1 cellular context compared by ENCODE assay signal in genomic region chr14:75985618-75986438, GRCh38.
TF ChIP-seq lines count a peak whose summit lies in the region.

IFT43 (plus strand) TSS chr14:75985763; CDS start chr14:75985787, 24 bp downstream.

TF ChIP-seq in GM12878, 131 proteins besides CTCF, POLR2A, EP300 and RAD21 (continued from another document and continues in another):
- TF ChIP-seq ZBTB11 (CRISPR knock-in tag; IDR thresholded peaks at IDR 0.05) (no peak), EZH2 (IDR thresholded peaks at IDR 0.05; ENCODE audit: borderline replicate concordance, control insufficient read depth, low read depth, low read length) (no peak), JUNB (IDR thresholded peaks at IDR 0.05) (no peak), RAD51 (IDR thresholded peaks at IDR 0.05) (no peak), E2F8 (IDR thresholded peaks at IDR 0.05; ENCODE audit: low read depth, partially characterized antibody) (no peak), SP1 (IDR thresholded peaks at IDR 0.05; ENCODE audit: low read depth, low read length) (peak; percentile 74), ZSCAN29 (IDR thresholded peaks at IDR 0.05) (no peak), PML (IDR thresholded peaks at IDR 0.05; ENCODE audit: low read length) (no peak), BCLAF1 (IDR thresholded peaks at IDR 0.05) (no peak), GATAD2B (conservative IDR thresholded peaks at IDR 0.05; ENCODE audit: low read depth) (peak; percentile 57; the same call in 1 of the 2 replicates), SMAD1 (IDR thresholded peaks at IDR 0.05; ENCODE audit: low read depth, partially characterized antibody) (no peak), TCF3 (IDR thresholded peaks at IDR 0.05; ENCODE audit: borderline replicate concordance, insufficient read depth, low read depth, low read length) (no peak), MYB (IDR thresholded peaks at IDR 0.05; ENCODE audit: borderline replicate concordance, low read depth, low read length) (no peak), POU2F2 (IDR thresholded peaks at IDR 0.05; ENCODE audit: borderline replicate concordance, low read depth, low read length) (no peak), USF2 (IDR thresholded peaks at IDR 0.05; ENCODE audit: borderline replicate concordance, low read depth, low read length) (no peak), YBX1 (IDR thresholded peaks at IDR 0.05) (no peak), ZNF24 (IDR thresholded peaks at IDR 0.05) (no peak), CBX5 (IDR thresholded peaks at IDR 0.05; ENCODE audit: low read depth) (no peak), SKIL (IDR thresholded peaks at IDR 0.05; ENCODE audit: low read depth, poor library complexity, severe bottlenecking) (no peak), POLR2AphosphoS5 (IDR thresholded peaks at IDR 0.05; ENCODE audit: low read length) (no peak), WRNIP1 (IDR thresholded peaks at IDR 0.05; ENCODE audit: borderline replicate concordance, low read depth, low read length) (no peak), IKZF2 (IDR thresholded peaks at IDR 0.05) (no peak), NKRF (conservative IDR thresholded peaks at IDR 0.05) (peak; percentile 92), KAT2A (conservative IDR thresholded peaks at IDR 0.05; ENCODE audit: control insufficient read depth, low read depth, low read length) (no peak), ZBTB40 (IDR thresholded peaks at IDR 0.05; ENCODE audit: borderline replicate concordance) (peak; percentile 85), MTA3 (IDR thresholded peaks at IDR 0.05; ENCODE audit: borderline replicate concordance, low read length) (no peak), SMC3 (IDR thresholded peaks at IDR 0.05; ENCODE audit: borderline replicate concordance, low read length) (no peak), SUPT20H (IDR thresholded peaks at IDR 0.05; ENCODE audit: borderline replicate concordance, control insufficient read depth, low read depth, low read length) (no peak), ZNF274 (IDR thresholded peaks at IDR 0.05; ENCODE audit: insufficient read depth, insufficient read length) (no peak), HDAC2 (IDR thresholded peaks at IDR 0.05) (no peak), RFX5 (IDR thresholded peaks at IDR 0.05; ENCODE audit: low read depth, low read length) (peak; percentile 72), RCOR1 (conservative IDR thresholded peaks at IDR 0.05; ENCODE audit: low read depth, low read length) (no peak), TAF1 (IDR thresholded peaks at IDR 0.05; ENCODE audit: borderline replicate concordance, low read depth, low read length) (no peak), NR2F1 (conservative IDR thresholded peaks at IDR 0.05) (0 out of 2 replicates have a peak, but pooled peaks have one; percentile 29), IRF3 (IDR thresholded peaks at IDR 0.05) (no peak), ZBED1 (IDR thresholded peaks at IDR 0.05; ENCODE audit: borderline replicate concordance) (no peak), NR2C2 (IDR thresholded peaks at IDR 0.05; ENCODE audit: borderline replicate concordance, control insufficient read depth, insufficient read length, low read depth) (no peak), HDAC6 (IDR thresholded peaks at IDR 0.05; ENCODE audit: unreplicated experiment) (no peak), GABPA (IDR thresholded peaks at IDR 0.05; ENCODE audit: low read depth) (peak; percentile 80), IRF4 (IDR thresholded peaks at IDR 0.05; ENCODE audit: low read depth, low read length) (no peak), ELK1 (IDR thresholded peaks at IDR 0.05; ENCODE audit: low read depth, low read length) (no peak), TARDBP (IDR thresholded peaks at IDR 0.05; ENCODE audit: borderline replicate concordance) (no peak), FOS (IDR thresholded peaks at IDR 0.05; ENCODE audit: borderline replicate concordance, extremely low read depth, insufficient read length) (no peak)
